ENCODE assay signal across 8 cellular contexts in genomic region chr14:24366664-24367505, GRCh38. TPM values are rescaled to one million over a fixed set of nuclear protein-coding genes. Genes with fewer than 3 reads are reported as not detected.
DNase-seq lines count a peak whose midpoint lies in the region; ATAC-seq and TF ChIP-seq lines count a peak whose summit lies in the region.

No MANE protein-coding gene starts in this region.

- H3K79me2 ChIP-seq in OCI-LY3 (ENCODE audit: low read length): no peaks in the 10 kb centered on the region

- H2AFZ ChIP-seq in OCI-LY3 (ENCODE audit: low read depth, low read length): peak overlapping the region; percentile 77

- H3K4me3 ChIP-seq in OCI-LY3 (ENCODE audit: low read length) (peak overlapping the region; percentile 95), rectal smooth muscle tissue (ENCODE audit: low read length) (peak overlapping the region; percentile 78)

- H3K4me2 ChIP-seq in OCI-LY3 (ENCODE audit: low read length): peak overlapping the region; percentile 74

- H3K9me3 Mint-ChIP-seq in MCF 10A (ENCODE audit: unreplicated experiment): no peaks in the 10 kb centered on the region

- no peaks in the 10 kb centered on the region for H3K27me3 Mint-ChIP-seq in MCF 10A (ENCODE audit: insufficient read depth, unreplicated experiment)

- H3K27ac ChIP-seq in OCI-LY3 (ENCODE audit: low read length) (peak overlapping the region; percentile 87), rectal smooth muscle tissue (ENCODE audit: low read depth, low read length) (peak overlapping the region; percentile 99)

- BruUV-seq in MCF 10A (replicated peaks; lab: Mats Ljungman, UMichigan): no TSS peak

- peaks cover 24% of the 10 kb centered on the region for H3K4me1 Mint-ChIP-seq in MCF 10A (ENCODE audit: insufficient read depth, unreplicated experiment)

- peak overlapping the region; percentile 96 for H3K27ac Mint-ChIP-seq in MCF 10A (ENCODE audit: low read depth, unreplicated experiment)

- H3K36me3 Mint-ChIP-seq in MCF 10A (ENCODE audit: insufficient read depth, unreplicated experiment): peaks cover 7% of the 10 kb centered on the region

- CTCF ChIA-PET in MCF 10A (lab: Yijun Ruan, JAX): interaction anchor here (0.6 to 2.3 kb wide), 16 partner anchors 11 to 735 kb away, joined by 3 to 42 read pairs (median 4); partner anchors contain the start of genes CBLN3 and KHNYN

- H3K4me1 ChIP-seq in ES-I3 (ENCODE audit: insufficient read depth, low read length) (no peaks in the 10 kb centered on the region), OCI-LY3 (ENCODE audit: low read length) (peaks cover 13% of the 10 kb centered on the region), rectal smooth muscle tissue (ENCODE audit: control insufficient read depth, insufficient read depth, low read length) (peaks cover 14% of the 10 kb centered on the region)

- H3K9me3 ChIP-seq in ES-I3 (ENCODE audit: control insufficient read depth, insufficient read depth, low read length) (no peaks in the 10 kb centered on the region), OCI-LY3 (ENCODE audit: insufficient read depth, low read length) (no peaks in the 10 kb centered on the region)

- H3K27me3 ChIP-seq in OCI-LY3 (ENCODE audit: low read depth, low read length) (no peaks in the 10 kb centered on the region), rectal smooth muscle tissue (ENCODE audit: control insufficient read depth, insufficient read depth, low read length) (no peaks in the 10 kb centered on the region)

- H3K9ac ChIP-seq in ES-I3 (ENCODE audit: low read depth, low read length): peak overlapping the region; percentile 63
- peak overlapping the region; percentile 99 for H3K9ac ChIP-seq in OCI-LY3 (ENCODE audit: low read length)
- peak overlapping the region; percentile 45 for H3K9ac ChIP-seq in rectal smooth muscle tissue (ENCODE audit: low read length)

- peak overlapping the region; percentile 75 for H3K4me3 Mint-ChIP-seq in MCF 10A (ENCODE audit: unreplicated experiment)

- DNase-seq in HS-27A (ENCODE audit: low read depth) (peak; percentile 86), MCF 10A (ENCODE audit: unreplicated experiment) (peak; percentile 97), iPS DF 4.7 (ENCODE audit: extremely low read depth, low spot score) (peak; percentile 75)
- DNase-seq in effector CD8-positive, alpha-beta T cell (lab: John Stamatoyannopoulos, UW): no peak

- ATAC-seq in GM21390 (IDR thresholded peaks at IDR 0.05; ENCODE audit: unreplicated experiment): peak; percentile 60

- no peak for TF ChIP-seq CTCF in OCI-LY3 (IDR thresholded peaks at IDR 0.05; ENCODE audit: low read depth, low read length)
- no peak for TF ChIP-seq CTCF in MCF 10A (IDR thresholded peaks at IDR 0.05; ENCODE audit: unreplicated experiment)

- H3K36me3 ChIP-seq in ES-I3 (ENCODE audit: insufficient read depth, low read length) (no peaks in the 10 kb centered on the region), OCI-LY3 (replicated peaks; ENCODE audit: low read depth, low read length) (no peaks in the 10 kb centered on the region), rectal smooth muscle tissue (ENCODE audit: control insufficient read depth, insufficient read depth, low read length) (no peaks in the 10 kb centered on the region)

- POLR2A ChIA-PET in MCF 10A (lab: Yijun Ruan, JAX): interaction anchor here (0.8 to 2.0 kb wide), 6 partner anchors 9 to 69 kb away, joined by 4 to 26 read pairs (median 6); partner anchors contain the start of genes CBLN3 and KHNYN

- H4K20me1 ChIP-seq in OCI-LY3 (ENCODE audit: insufficient read depth, low read length): no peaks in the 10 kb centered on the region

- intact Hi-C loops in MCF 10A (cut with micrococcal nuclease): no loop called here

RNA-seq across cellular contexts. Expression of gene NFATC4, which starts 1.1 kb away (rescaled TPM):
- total RNA-seq in MCF 10A (2022): 0.23 and 1.7 TPM in 2 replicates

RNA-seq across cellular contexts. Expression of gene RIPK3, which starts 27.1 kb away (rescaled TPM):
- not detected in 2 replicates for total RNA-seq in MCF 10A (2022)

RNA-seq across cellular contexts. Expression of gene NYNRIN, which starts 31.9 kb away (rescaled TPM):
- not detected in 2 replicates for total RNA-seq in MCF 10A (2022)

RNA-seq across cellular contexts. Expression of gene ADCY4, which starts 32.0 kb away (rescaled TPM):
- not detected in 2 replicates for total RNA-seq in MCF 10A (2022)

RNA-seq across cellular contexts. Expression of gene LTB4R, which starts 55.6 kb away (rescaled TPM):
- total RNA-seq in MCF 10A (2022): 15.8 and 19.9 TPM in 2 replicates

Comparison
In these comparisons a context has a peak if more than half of its experiments do, and no peak if none do; other contexts are left out.
1. H3K9ac ChIP-seq: peak in every context shown above with its lines; median percentile 99 in OCI-LY3; 63 in ES-I3; 45 in rectal smooth muscle tissue.